ENCODE assay signal across 15 cellular contexts in the genomic region with DNA sequence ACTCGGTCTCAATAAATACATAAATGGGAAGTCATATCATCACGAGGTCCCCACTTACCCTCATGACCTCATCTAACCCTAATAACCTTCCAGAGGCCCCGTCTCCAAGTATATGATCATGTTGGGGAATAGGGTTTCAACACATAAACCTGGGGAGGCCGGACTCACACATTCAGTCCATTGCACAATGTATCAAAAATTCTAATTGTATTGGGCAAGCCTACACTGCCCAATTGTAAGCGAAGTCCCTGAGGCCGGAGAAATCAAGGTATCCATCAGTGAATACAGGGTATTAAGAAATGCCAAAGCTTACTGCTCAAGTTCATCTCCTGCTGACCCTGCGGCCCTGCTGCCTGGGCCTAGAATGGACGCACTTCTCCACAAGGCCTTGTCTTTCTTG.
"Had no signal": no experiment of that assay in that cellular context is flagged by ENCODE, and none has a peak within 500 bp of the region (broad histone marks: within the 10 kb centered on the region; RNA-seq: fewer than 3 reads in every experiment).

No MANE protein-coding gene starts in this region.

- H3K4me1 ChIP-seq: testis, upper lobe of right lung, vagina had no signal

- H3K36me3 ChIP-seq: heart left ventricle, right atrium auricular region, tibial nerve, upper lobe of right lung, vagina had no signal

- H3K27ac ChIP-seq: coronary artery, heart left ventricle, right atrium auricular region, testis, tibial nerve, upper lobe of right lung, vagina had no signal

- H3K27me3 ChIP-seq: heart left ventricle, right atrium auricular region, testis, tibial nerve, upper lobe of right lung, vagina had no signal

- DNase-seq: effector CD8-positive, alpha-beta T cell; heart left ventricle; hippocampal formation; natural killer cell; stimulated activated CD4-positive, alpha-beta T cell treated with anti-CD3 and anti-CD28 coated beads, Interleukin-4, amount 100 ng/mL, for 1 hour; stimulated activated CD8-positive, alpha-beta memory T cell treated with anti-CD3 and anti-CD28 coated beads, Interleukin-4, amount 100 ng/mL, for 48 hours; stimulated activated naive CD8-positive, alpha-beta T cell treated with anti-CD3 and anti-CD28 coated beads, Interleukin-15, Interleukin-2, amounts not matched to agents 100 U/mL and 50 U/mL, for 24 hours; testis; upper lobe of right lung had no signal

- ATAC-seq: heart left ventricle; left lobe of liver; natural killer cell; stimulated activated effector memory CD8-positive, alpha-beta T cell treated with anti-CD3 and anti-CD28 coated beads, Interleukin-12 subunit alpha, Interleukin-12 subunit beta, amount 100 ng/mL, for 72 hours; stimulated activated naive CD8-positive, alpha-beta T cell treated with anti-CD3 and anti-CD28 coated beads, Interleukin-15, Interleukin-2, amounts not matched to agents 100 U/mL and 50 U/mL, for 24 hours; upper lobe of right lung had no signal

- H3K9me3 ChIP-seq: heart left ventricle, right atrium auricular region, testis, tibial nerve, upper lobe of right lung, vagina had no signal

- H3K4me3 ChIP-seq: coronary artery, heart left ventricle, right atrium auricular region, testis, tibial nerve, upper lobe of right lung, vagina had no signal
